Comparison of ENCODE assay signal across 9 cellular contexts in the genomic region with DNA sequence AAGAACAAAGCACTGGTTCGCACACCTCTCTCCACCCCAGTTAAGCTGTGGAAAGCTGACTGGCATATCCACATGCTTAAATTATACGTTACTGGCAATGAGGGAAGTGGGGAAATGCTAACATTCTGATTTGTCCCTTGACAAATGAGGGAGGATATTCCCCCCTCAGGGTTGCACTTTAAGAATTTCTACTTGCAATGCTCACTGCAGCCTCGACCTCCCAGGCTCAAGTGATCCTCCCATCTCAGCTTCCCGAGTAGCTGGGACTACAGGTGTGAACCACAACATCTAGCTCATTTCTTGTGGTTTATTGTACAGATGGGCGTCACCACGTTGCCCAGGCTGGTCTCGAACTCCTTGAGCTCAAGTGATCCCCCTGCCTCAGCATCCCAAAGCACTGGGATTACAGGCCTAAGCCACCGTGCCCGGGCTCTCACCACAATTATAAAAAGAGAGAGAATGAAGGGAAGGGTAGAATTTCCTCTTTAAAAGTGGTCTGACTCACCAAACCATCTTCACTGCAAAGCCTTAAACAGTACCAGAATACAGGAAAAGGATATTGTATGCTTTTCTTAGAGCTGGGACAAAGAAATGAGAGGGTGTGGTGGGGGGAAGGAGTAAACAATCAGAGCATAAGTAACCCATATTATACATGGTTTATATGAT. TPM values are rescaled to one million over a fixed set of nuclear protein-coding genes. Genes with fewer than 3 reads are reported as not detected.
A peak's percentile ranks its signal among the peaks of the same experiment; 100 is the strongest.
DNase-seq lines count a peak whose midpoint lies in the region; ATAC-seq, FAIRE-seq and TF ChIP-seq lines count a peak whose summit lies in the region.
"Had no signal": no experiment of that assay in that cellular context is flagged by ENCODE, and none has a peak within 500 bp of the region (broad histone marks: within the 10 kb centered on the region; RNA-seq: fewer than 3 reads in every experiment).

No MANE protein-coding gene starts in this region.

- H2AFZ ChIP-seq in IMR-90 (replicated peaks; ENCODE audit: low read length, poor library complexity) (no peak overlapping the region), HepG2 (ENCODE audit: low read length) (no peak overlapping the region)

- H3K9me3 Mint-ChIP-seq in Caco-2 (ENCODE audit: unreplicated experiment): no peaks in the 10 kb centered on the region

- TF ChIP-seq CTCF in A549 (IDR thresholded peaks at IDR 0.05) (no peak), IMR-90 (conservative IDR thresholded peaks at IDR 0.05; ENCODE audit: low read depth, low read length) (no peak), HepG2 (CRISPR knock-in tag; IDR thresholded peaks at IDR 0.05) (no peak), Caco-2 (IDR thresholded peaks at IDR 0.05; ENCODE audit: insufficient read depth in 1 of 2, low read depth in 1 of 2, low read length in 1 of 2, severe bottlenecking in 1 of 2, unreplicated experiment in 1 of 2) (no peak)

- in situ Hi-C loops in IMR-90 (cut with MboI; ENCODE audit: low sequenced_read_pairs): no loop called here
- in situ Hi-C loops in HepG2 (cut with HindIII; ENCODE audit: extremely low pct_ligation_motif_present, low pct_unique_long_range_greater_than_20kb): no loop called here

- no peak overlapping the region for H3K4ac ChIP-seq in IMR-90 (ENCODE audit: low read depth, low read length)

- peak overlapping the region; percentile 0; the same call in 1 of the 3 replicates for H3K4me2 ChIP-seq in A549
- no peak overlapping the region for H3K4me2 ChIP-seq in IMR-90 (ENCODE audit: low read depth, low read length)
- no peak overlapping the region for H3K4me2 ChIP-seq in HepG2 (ENCODE audit: low read depth, low read length)

- 0 out of 2 replicates have a peak overlapping the region, but pooled peaks have one; percentile 28 for H3K14ac ChIP-seq in IMR-90 (replicated peaks; ENCODE audit: low read depth, low read length)

- TF ChIP-seq POLR2A in A549 (IDR thresholded peaks at IDR 0.05; ENCODE audit: low read length) (no peak), IMR-90 (IDR thresholded peaks at IDR 0.05; ENCODE audit: low read depth, low read length) (no peak), HepG2 (IDR thresholded peaks at IDR 0.05; ENCODE audit: insufficient read depth in 1 of 2, low read depth in 2 of 2, low read length in 2 of 2) (no peak)

- H3K56ac ChIP-seq in IMR-90 (ENCODE audit: extremely low read depth, insufficient read depth, low read length): no peak overlapping the region

- H4K91ac ChIP-seq in IMR-90 (ENCODE audit: insufficient read depth, low read depth, low read length): no peak overlapping the region

- peak overlapping the region; percentile 35; the same call in 1 of the 2 replicates for H2AK5ac ChIP-seq in IMR-90 (ENCODE audit: low read depth, low read length)

- H3K36me3 ChIP-seq in IMR-90 (ENCODE audit: control insufficient read depth, insufficient read depth, low read length) (no peaks in the 10 kb centered on the region), HepG2 (replicated peaks in 1 of 2; ENCODE audit: control insufficient read depth in 1 of 2, insufficient read depth in 2 of 2, low read length in 2 of 2) (0 out of 5 replicates have a peak, but pooled peaks cover 0 to under 1% of the 10 kb centered on the region in 2 experiments), Caco-2 (ENCODE audit: control insufficient read depth, insufficient read depth, low read length) (no peaks in the 10 kb centered on the region)

- H2AK9ac ChIP-seq in IMR-90 (replicated peaks; ENCODE audit: low read depth, low read length, poor library complexity): no peak overlapping the region

- POLR2A ChIA-PET in A549 (lab: Yijun Ruan, JAX) (no interaction called here), IMR-90 (lab: Charles Lee; ENCODE audit: unreplicated experiment) (no interaction called here), HepG2 (lab: Yijun Ruan, JAX) (no interaction called here), Caco-2 (lab: Charles Lee) (no interaction called here)

- H3K9me3 ChIP-seq in A549 (no peaks in the 10 kb centered on the region), IMR-90 (ENCODE audit: control insufficient read depth, insufficient read depth, low read length) (no peaks in the 10 kb centered on the region), HepG2 (ENCODE audit: low read length) (no peaks in the 10 kb centered on the region), Caco-2 (no peaks in the 10 kb centered on the region)

- ATAC-seq in A549: peak; percentile 15 to 17; a peak in 3 of 6 replicates
- peak; percentile 52 for ATAC-seq in IMR-90 (ENCODE audit: low read depth)
- ATAC-seq in HepG2: no peak; the same call in 2 of the 3 replicates
- no peak for ATAC-seq in GM18907 (IDR thresholded peaks at IDR 0.05; ENCODE audit: unreplicated experiment)

- peaks cover 20% of the 10 kb centered on the region for H3K36me3 Mint-ChIP-seq in Caco-2 (ENCODE audit: insufficient read depth, unreplicated experiment)

- H3K4me1 Mint-ChIP-seq in Caco-2 (ENCODE audit: low read depth, unreplicated experiment): peaks cover 14% of the 10 kb centered on the region

- TF ChIP-seq RAD21 in A549 (conservative IDR thresholded peaks at IDR 0.05 in 1 of 2, IDR thresholded peaks at IDR 0.05 in 1 of 2) (no peak), IMR-90 (IDR thresholded peaks at IDR 0.05; ENCODE audit: low read length) (no peak), HepG2 (CRISPR knock-in tag; IDR thresholded peaks at IDR 0.05) (no peak)

- no TSS peak for BruUV-seq in IMR-90 (replicated peaks; lab: Mats Ljungman, UMichigan)
- no TSS peak for BruUV-seq in HepG2 (replicated peaks; lab: Mats Ljungman, UMichigan)
- no TSS peak for BruUV-seq in Caco-2 (replicated peaks; lab: Mats Ljungman, UMichigan)

- H4K20me1 ChIP-seq in IMR-90 (ENCODE audit: insufficient read depth, low read length): peaks cover 99% of the 10 kb centered on the region
- peaks cover 92% of the 10 kb centered on the region for H4K20me1 ChIP-seq in HepG2 (ENCODE audit: insufficient read depth, low read length)

- intact Hi-C loops in IMR-90 (cut with micrococcal nuclease) (loop anchor here (5.0 to 10.0 kb wide), 2 partner anchors 37 to 61 kb away; no protein-coding TSS in a partner anchor), HepG2 (cut with micrococcal nuclease; ENCODE audit: unreplicated experiment) (no loop called here), Caco-2 (cut with micrococcal nuclease; ENCODE audit: unreplicated experiment) (no loop called here)

- no peak overlapping the region for H3K4me3 Mint-ChIP-seq in Caco-2 (ENCODE audit: unreplicated experiment)

- peak overlapping the region; percentile 72 for H3K23ac ChIP-seq in IMR-90 (ENCODE audit: low read depth, low read length)

- H4K5ac ChIP-seq in IMR-90 (ENCODE audit: low read depth, low read length): no peak overlapping the region

- H2BK120ac ChIP-seq in IMR-90 (ENCODE audit: low read depth, low read length): 0 out of 2 replicates have a peak overlapping the region, but pooled peaks have one; percentile 8

- H3K9me1 ChIP-seq in IMR-90 (ENCODE audit: insufficient read depth, low read length): peaks cover 28% of the 10 kb centered on the region

- H3K27me3 ChIP-seq in IMR-90 (ENCODE audit: control insufficient read depth, insufficient read depth, low read length) (no peaks in the 10 kb centered on the region), HepG2 (ENCODE audit: control insufficient read depth in 1 of 2, insufficient read depth in 2 of 2, low read length in 2 of 2) (no peaks in the 10 kb centered on the region), Caco-2 (replicated peaks; ENCODE audit: control insufficient read depth, insufficient read depth, low read length) (no peaks in the 10 kb centered on the region)

- no peak overlapping the region for H3K27ac ChIP-seq in A549
- H3K27ac ChIP-seq in IMR-90 (ENCODE audit: insufficient read depth, low read length): no peak overlapping the region
- no peak overlapping the region for H3K27ac ChIP-seq in HepG2 (ENCODE audit: extremely low read length, insufficient read depth, low read length)

- H4K8ac ChIP-seq in IMR-90 (ENCODE audit: low read depth in 2 of 2, low read length in 2 of 2): no peak overlapping the region

- H3K4me1 ChIP-seq in A549 (peaks cover 78% of the 10 kb centered on the region), IMR-90 (ENCODE audit: control insufficient read depth, insufficient read depth, low read length) (peaks cover 20% of the 10 kb centered on the region), HepG2 (ENCODE audit: insufficient read depth, low read length) (peaks cover 49% of the 10 kb centered on the region), Caco-2 (no peaks in the 10 kb centered on the region)

- CTCF ChIA-PET in A549 (lab: Yijun Ruan, JAX): interaction anchor here (0.7 to 4.1 kb wide), 12 partner anchors 9 to 152 kb away, joined by 3 to 22 read pairs (median 4); a partner anchor contains a TSS
- CTCF ChIA-PET in IMR-90 (lab: Yijun Ruan, JAX): no interaction called here
- CTCF ChIA-PET in HepG2 (lab: Yijun Ruan, JAX; ENCODE audit: low intra/inter-chr PET ratio, low total read pairs): no interaction called here
- CTCF ChIA-PET in Caco-2 (lab: Charles Lee): interaction anchor here (1.1 kb wide), 1 partner anchor 39 kb away, joined by 9 read pairs; a partner anchor contains a TSS

- H3K27ac Mint-ChIP-seq in Caco-2 (ENCODE audit: unreplicated experiment): no peak overlapping the region

- H2BK20ac ChIP-seq in IMR-90 (ENCODE audit: low read depth, low read length): no peak overlapping the region

- dilution Hi-C loops in IMR-90 (cut with HindIII; ENCODE audit: low sequenced_read_pairs, unreplicated experiment): no loop called here

- H3K79me1 ChIP-seq in IMR-90 (ENCODE audit: low read depth in 1 of 2, low read length in 2 of 2): peaks cover 12 to 85% of the 10 kb centered on the region in 2 experiments; a peak in 3 of 4 replicates

- DNase-seq in A549 (ENCODE audit: low read depth in 1 of 2, low spot score in 1 of 2): no peak
- DNase-seq in IMR-90: peak; percentile 38
- peak; percentile 50 to 54 for DNase-seq in activated T-cell treated with anti-CD3 and anti-CD28 coated beads, Interleukin-2, amount 50 U/mL, for 48 hours
- DNase-seq in HepG2 (ENCODE audit: low spot score): no peak
- no peak for DNase-seq in Caco-2
- no peak for DNase-seq in NCI-H187 (lab: John Stamatoyannopoulos, UW)
- DNase-seq in hippocampal formation (lab: John Stamatoyannopoulos, UW): no peak

- no peak overlapping the region for H2BK5ac ChIP-seq in IMR-90 (ENCODE audit: low read depth, low read length, poor library complexity, severe bottlenecking)

- H3K9ac ChIP-seq in IMR-90 (ENCODE audit: low read depth, low read length) (no peak overlapping the region), HepG2 (ENCODE audit: insufficient read depth, low read depth, low read length) (no peak overlapping the region)

- H3K4me3 ChIP-seq in A549 (no peak overlapping the region), IMR-90 (ENCODE audit: insufficient read depth, low read depth, low read length) (no peak overlapping the region), HepG2 (replicated peaks in 1 of 3; ENCODE audit: insufficient read depth in 1 of 3, low read depth in 2 of 3, low read length in 3 of 3) (no peak overlapping the region), Caco-2 (ENCODE audit: low read depth, low read length) (no peak overlapping the region)

- WGBS in A549 (ENCODE audit: missing lambda C conversion rate): 86% methylated on average over 9 of the region's 9 CpGs
- WGBS in IMR-90 (ENCODE audit: extremely low coverage in 2 of 2, insufficient read length in 1 of 2), 2 experiments: no CpG with 5 or more reads among the region's 9 CpGs
- 93% methylated on average over 9 of the region's 9 CpGs for WGBS in HepG2 (ENCODE audit: low lambda C conversion rate)

- H3K79me2 ChIP-seq in HepG2 (ENCODE audit: insufficient read depth, low read length): peaks cover 100% of the 10 kb centered on the region

- TF ChIP-seq EP300 in A549 (IDR thresholded peaks at IDR 0.05) (no peak), HepG2 (IDR thresholded peaks at IDR 0.05; ENCODE audit: low read depth in 2 of 2, low read length in 2 of 2) (no peak), HepG2 (CRISPR knock-in tag; IDR thresholded peaks at IDR 0.05; ENCODE audit: borderline replicate concordance) (no peak)

- H3K27me3 Mint-ChIP-seq in Caco-2 (ENCODE audit: insufficient read depth, unreplicated experiment): no peaks in the 10 kb centered on the region

- no peak overlapping the region for H3K18ac ChIP-seq in IMR-90 (ENCODE audit: low read depth, low read length)

- no peak for FAIRE-seq in A549 (lab: Jason Lieb, UNC)
- no peak for FAIRE-seq in HepG2 (lab: Jason Lieb, UNC)
- FAIRE-seq: G401.6 had no signal

- no peak overlapping the region for H2BK15ac ChIP-seq in IMR-90 (ENCODE audit: low read depth, low read length)

RNA-seq across cellular contexts. Expression of a gene that starts 38.9 kb away (rescaled TPM):
- polyA plus RNA-seq in A549 (2011; rRNA removed) (27.9 and 52.4 TPM in 2 replicates), A549 (2017; fragmentation: RNase III; extraction: RNeasy Plus Mini Kit Qiagen cat#74134 plus additional on column Dnase treatment) (21.4 to 26.0 TPM (median 22.6 TPM) in 3 replicates), IMR-90 (2012; rRNA removed) (15.6 and 19.1 TPM in 2 replicates), HepG2 (2011; rRNA removed) (22.8 and 24.0 TPM in 2 replicates)
- polyA plus RNA-seq in A549 (2012; cell fraction: cytosol; rRNA removed): 8.6 and 10.8 TPM in 2 replicates
- polyA plus RNA-seq in A549 (2012; cell fraction: nucleus; rRNA removed): 28.6 and 58.2 TPM in 2 replicates
- polyA minus RNA-seq in A549 (2011; rRNA and poly(A)+ RNA removed): 164 and 170 TPM in 2 replicates
- total RNA-seq in IMR-90 (2012; rRNA removed) (48.0 and 49.6 TPM in 2 replicates), HepG2 (2016; rRNA removed; fragmentation: Illumina TruSeq; extraction: Trizol) (59.6 and 60.9 TPM in 2 replicates), Caco-2 (2022) (83.0 and 88.9 TPM in 2 replicates)
- 9.3 and 9.8 TPM in 2 replicates for polyA plus RNA-seq in IMR-90 (2012; cell fraction: cytosol; rRNA removed)
- 29.7 and 54.2 TPM in 2 replicates for polyA plus RNA-seq in IMR-90 (2012; cell fraction: nucleus; rRNA removed; ENCODE audit: low replicate concordance)
- 223 and 253 TPM in 2 replicates for total RNA-seq in HepG2 (2016; cell fraction: cytosol; rRNA removed; fragmentation: Illumina TruSeq; extraction: Trizol; ENCODE audit: low read depth)
- total RNA-seq in HepG2 (2016; cell fraction: insoluble cytoplasmic fraction; rRNA removed; fragmentation: Illumina TruSeq; extraction: Trizol): 54.9 and 58.3 TPM in 2 replicates
- 138 and 153 TPM in 2 replicates for total RNA-seq in HepG2 (2016; cell fraction: membrane; rRNA removed; fragmentation: Illumina TruSeq; extraction: Trizol)
- 130 and 145 TPM in 2 replicates for total RNA-seq in HepG2 (2016; cell fraction: nucleus; rRNA removed; fragmentation: Illumina TruSeq; extraction: Trizol)
- 11.2 and 14.3 TPM in 2 replicates for polyA plus RNA-seq in HepG2 (2011; cell fraction: cytosol; rRNA removed)
- 69.1 and 88.4 TPM in 2 replicates for polyA plus RNA-seq in HepG2 (2011; cell fraction: nucleus; rRNA removed)
- 23.5 and 23.7 TPM in 2 replicates for polyA plus RNA-seq in HepG2 (2012)
- 2.0 and 2.7 TPM in 2 replicates for polyA plus RNA-seq in HepG2 (2016; cell fraction: cytosol; fragmentation: Illumina TruSeq; extraction: Trizol; ENCODE audit: low read depth)
- 21.5 and 27.8 TPM in 2 replicates for polyA plus RNA-seq in HepG2 (2016; cell fraction: insoluble cytoplasmic fraction; fragmentation: Illumina TruSeq; extraction: Trizol; ENCODE audit: low read depth)
- 5.6 and 6.8 TPM in 2 replicates for polyA plus RNA-seq in HepG2 (2016; cell fraction: membrane; fragmentation: Illumina TruSeq; extraction: Trizol; ENCODE audit: low read depth)
- polyA plus RNA-seq in HepG2 (2016; cell fraction: nucleus; fragmentation: Illumina TruSeq; extraction: Trizol; ENCODE audit: insufficient read depth, low read depth): 94.8 and 102 TPM in 2 replicates
- 94.4 and 97.7 TPM in 2 replicates for polyA minus RNA-seq in HepG2 (2011; rRNA and poly(A)+ RNA removed; ENCODE audit: low replicate concordance)
- polyA minus RNA-seq in HepG2 (2011; cell fraction: cytosol; rRNA and poly(A)+ RNA removed): 61.5 and 62.2 TPM in 2 replicates
- polyA minus RNA-seq in HepG2 (2011; cell fraction: nucleus; rRNA and poly(A)+ RNA removed): 272 and 315 TPM in 2 replicates

Comparison
In these comparisons a context has a peak if more than half of its experiments do, and no peak if none do; other contexts are left out.
1. ATAC-seq: peak in A549 (2 of 2) and IMR-90 (single experiment); none in HepG2 (single experiment) and GM18907 (single experiment).
2. DNase-seq: peak in IMR-90 (single experiment) and activated T-cell treated with anti-CD3 and anti-CD28 coated beads, Interleukin-2, amount 50 U/mL, for 48 hours (2 of 2); none in A549 (0 of 2), HepG2 (single experiment), Caco-2 (0 of 2), NCI-H187 (0 of 2) and hippocampal formation (0 of 2).
3. CTCF ChIA-PET loops: an anchor here in A549 (0.7 to 4.1 kb wide) and Caco-2 (1.1 kb wide); none called in IMR-90 and HepG2.